In the genomic region with DNA sequence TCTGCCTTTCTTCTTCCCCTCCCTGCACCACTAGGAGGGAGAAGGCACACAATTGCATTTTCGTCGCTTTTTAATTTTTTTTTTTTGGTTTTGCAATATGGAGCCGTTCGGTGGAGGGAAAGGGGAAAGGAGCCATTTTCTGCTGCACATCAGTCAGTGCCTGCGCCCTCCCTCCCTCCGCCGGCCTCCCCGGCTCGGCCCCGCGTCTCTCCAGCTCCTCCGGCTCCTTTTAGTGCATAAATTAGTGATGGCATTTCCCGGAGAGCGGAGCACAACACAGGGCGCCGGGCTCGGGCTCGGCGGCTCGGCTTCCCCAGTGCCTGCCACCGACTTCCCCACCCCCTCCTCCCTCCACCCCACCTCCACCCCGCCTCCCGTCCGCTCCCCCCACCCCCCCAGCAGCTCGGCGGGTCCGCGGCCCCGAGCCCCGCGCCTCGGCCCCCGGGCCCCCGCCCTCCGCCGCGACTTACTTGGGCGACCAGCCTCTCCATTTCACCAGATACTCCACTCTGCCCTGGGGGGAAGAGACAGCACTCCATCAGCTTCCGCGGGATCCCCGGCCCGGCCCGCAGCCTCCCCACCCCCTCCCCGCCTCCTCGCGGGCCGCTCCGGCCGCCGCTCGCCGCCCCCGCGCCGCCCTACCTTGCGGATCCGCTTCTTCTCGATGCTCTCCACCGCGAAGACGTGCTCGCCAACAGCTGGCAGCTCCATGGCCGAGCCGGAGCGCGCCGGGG, we compare ENCODE assay signal across 8 cellular contexts. TPM values are rescaled to one million over a fixed set of nuclear protein-coding genes. Genes with fewer than 3 reads are reported as not detected.
A peak's percentile ranks its signal among the peaks of the same experiment; 100 is the strongest.
DNase-seq lines count a peak whose midpoint lies in the region; ATAC-seq lines count a peak whose summit lies in the region.

No MANE protein-coding gene starts in this region.

- H3K9me3 ChIP-seq in SK-N-MC (ENCODE audit: low read depth, low read length): no peaks in the 10 kb centered on the region

- ATAC-seq in GM19455 (IDR thresholded peaks at IDR 0.05; ENCODE audit: unreplicated experiment): peak; percentile 25

- H3K27ac ChIP-seq in SK-N-MC (peak overlapping the region; percentile 80), angular gyrus (ENCODE audit: low read depth, low read length) (peak overlapping the region; percentile 94)

- peak overlapping the region; percentile 87 for H3K4me3 ChIP-seq in SK-N-MC

- peak; percentile 65 for DNase-seq in CD1c-positive myeloid dendritic cell (ENCODE audit: extremely low spot score)
- DNase-seq in HT1080 (ENCODE audit: low read depth): peak; percentile 58
- no peak for DNase-seq in SK-N-MC (ENCODE audit: low read depth, low spot score)
- peak; percentile 65 for DNase-seq in hepatic stellate cell (ENCODE audit: low spot score)
- DNase-seq in putamen (ENCODE audit: low spot score): peak; percentile 79
- DNase-seq in HuH-7 (ENCODE audit: low spot score): no peak

- peaks cover 44% of the 10 kb centered on the region for H3K36me3 ChIP-seq in SK-N-MC (ENCODE audit: insufficient read depth, low read length)

- H3K9ac ChIP-seq in SK-N-MC (ENCODE audit: insufficient read length): peak overlapping the region; percentile 75

RNA-seq across cellular contexts. Expression of gene CBX4, which starts 0.5 kb away (rescaled TPM):
- 29.2 and 33.0 TPM in 2 replicates for total RNA-seq in HT1080 (2014; rRNA removed; shearing (Covaris generic))
- polyA plus RNA-seq in HT1080 (2015; cell fraction: cytosol; rRNA removed): 20.7 TPM in 2 replicates
- 27.4 and 29.8 TPM in 2 replicates for polyA plus RNA-seq in HT1080 (2015; cell fraction: nucleus; rRNA removed)

RNA-seq across cellular contexts. Expression of gene CBX8, which starts 41.8 kb away (rescaled TPM):
- total RNA-seq in HT1080 (2014; rRNA removed; shearing (Covaris generic)): 7.6 and 9.0 TPM in 2 replicates
- 2.1 and 3.0 TPM in 2 replicates for polyA plus RNA-seq in HT1080 (2015; cell fraction: cytosol; rRNA removed)
- polyA plus RNA-seq in HT1080 (2015; cell fraction: nucleus; rRNA removed): 4.0 and 6.2 TPM in 2 replicates

Comparison
In these comparisons a context has a peak if more than half of its experiments do, and no peak if none do; other contexts are left out.
1. DNase-seq: peak in CD1c-positive myeloid dendritic cell (single experiment), HT1080 (single experiment), hepatic stellate cell (single experiment) and putamen (single experiment); none in SK-N-MC (single experiment) and HuH-7 (single experiment).